Comparison of ENCODE assay signal across 30 cellular contexts in the genomic region with DNA sequence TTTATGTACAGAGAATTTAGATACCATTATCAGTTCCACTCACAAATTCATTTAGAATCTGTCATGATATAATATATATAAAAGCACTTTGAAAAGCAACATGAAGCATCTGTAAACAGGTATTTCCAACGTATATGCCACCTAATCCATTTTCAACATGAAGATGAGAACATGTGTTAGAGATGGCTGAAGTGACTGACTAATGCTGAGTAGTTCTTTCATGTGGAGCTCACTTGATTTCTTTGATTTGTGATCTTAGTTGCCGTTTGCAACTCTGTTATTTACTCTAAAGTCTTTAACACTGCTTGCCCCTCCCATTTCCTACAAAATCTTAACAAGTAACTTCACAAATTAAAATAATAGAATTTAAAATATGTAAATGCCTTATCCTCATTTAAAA.
"Had no signal": no experiment of that assay in that cellular context is flagged by ENCODE, and none has a peak within 500 bp of the region (broad histone marks: within the 10 kb centered on the region; RNA-seq: fewer than 3 reads in every experiment).

No MANE protein-coding gene starts in this region.

- FAIRE-seq: endometrium had no signal

- DNase-seq: activated CD4-positive, alpha-beta memory T cell treated with anti-CD3 and anti-CD28 coated beads for 36 hours; activated CD4-positive, alpha-beta T cell treated with anti-CD3 and anti-CD28 coated beads, Interleukin-2, amount 10 ng/mL, durations not matched to agents 24 days and 14 days; activated CD4-positive, CD25-positive, alpha-beta regulatory T cell treated with anti-CD3 and anti-CD28 coated beads, Interleukin-2, amount 50 U/mL, for 72 hours; activated CD8-positive, alpha-beta memory T cell treated with anti-CD3 and anti-CD28 coated beads, Interleukin-2, amount 50 U/mL, for 48 hours; activated gamma-delta T cell treated with Interleukin-2 at 50 U/mL for 16 hours; activated naive CD8-positive, alpha-beta T cell treated with anti-CD3 and anti-CD28 coated beads, Interleukin-2, amount 50 U/mL, for 24 hours; activated T-cell treated with anti-CD3 and anti-CD28 coated beads, Interleukin-2, amount 50 U/mL, for 24 hours; effector CD4-positive, alpha-beta T cell; erythroblast; foreskin melanocyte; left lung; lower lobe of right lung; mesendoderm; natural killer cell; occipital lobe; stimulated activated CD4-positive, alpha-beta T cell treated with anti-CD3 and anti-CD28 coated beads, Interleukin-1b, Interleukin-23, amount 100 ng/mL, for 48 hours; stimulated activated CD4-positive, alpha-beta T cell treated with anti-CD3 and anti-CD28 coated beads, Interleukin-4, amount 100 ng/mL, for 4 hours; stimulated activated CD8-positive, alpha-beta memory T cell treated with anti-CD3 and anti-CD28 coated beads, Interleukin-4, amount 100 ng/mL, for 48 hours; stimulated activated naive B cell treated with anti-CD40 and anti-IgM and Interleukin-4, amounts not matched to agents 10 μg/mL and 1 μg/mL and 100 μg/mL, for 72 hours; stomach; T-helper 2 cell; tibial artery; upper lobe of right lung had no signal

- H3K9ac ChIP-seq: neural progenitor cell, parathyroid adenoma had no signal

- H3K4me3 ChIP-seq: breast epithelium, left lung, lower lobe of right lung, neural progenitor cell, right atrium auricular region, smooth muscle cell, stomach, suprapubic skin, tibial artery, upper lobe of right lung had no signal

- H2AFZ ChIP-seq: neural progenitor cell, parathyroid adenoma had no signal

- H3K4me1 ChIP-seq: breast epithelium, left lung, lower lobe of right lung, neural progenitor cell, parathyroid adenoma, right atrium auricular region, stomach, suprapubic skin, upper lobe of right lung had no signal

- H3K27ac ChIP-seq: breast epithelium, left lung, lower lobe of right lung, neural progenitor cell, parathyroid adenoma, right atrium auricular region, stomach, suprapubic skin, tibial artery, upper lobe of right lung had no signal

- H3K9me3 ChIP-seq: breast epithelium, left lung, lower lobe of right lung, right atrium auricular region, stomach, suprapubic skin, tibial artery, upper lobe of right lung had no signal

- H3K4me2 ChIP-seq: neural progenitor cell, smooth muscle cell had no signal

- H3K36me3 ChIP-seq: breast epithelium, left lung, lower lobe of right lung, neural progenitor cell, right atrium auricular region, stomach, suprapubic skin, tibial artery, upper lobe of right lung had no signal

- H3K27me3 ChIP-seq: breast epithelium, left lung, neural progenitor cell, right atrium auricular region, stomach, suprapubic skin, tibial artery, upper lobe of right lung had no signal
